ENCODE assay signal across 1 cellular context in genomic region chr16:84863485-84863814, GRCh38.
TF ChIP-seq lines count a peak whose summit lies in the region.

No MANE protein-coding gene starts in this region.

TF ChIP-seq in HepG2, 621 proteins besides CTCF, POLR2A, EP300 and RAD21:
- no peak for TF ChIP-seq ZNF75D (CRISPR knock-in tag; IDR thresholded peaks at IDR 0.05; ENCODE audit: borderline replicate concordance)
- no peak for TF ChIP-seq HNRNPK (IDR thresholded peaks at IDR 0.05; ENCODE audit: low read depth, low read length, poor library complexity, severe bottlenecking)
- peak; percentile 83 for TF ChIP-seq ZNF768 (CRISPR knock-in tag; IDR thresholded peaks at IDR 0.05)
- no peak for TF ChIP-seq ZNF580 (CRISPR knock-in tag; IDR thresholded peaks at IDR 0.05; ENCODE audit: borderline replicate concordance, low read depth)
- no peak for TF ChIP-seq ZNF431 (CRISPR knock-in tag; IDR thresholded peaks at IDR 0.05; ENCODE audit: borderline replicate concordance, low read depth)
- TF ChIP-seq ZFP36L1 (CRISPR knock-in tag; IDR thresholded peaks at IDR 0.05), result no peak
- TF ChIP-seq ZBTB46 (CRISPR knock-in tag; IDR thresholded peaks at IDR 0.05; ENCODE audit: borderline replicate concordance), result no peak
